In genomic region chr2:23953625-23954024, GRCh38 we compare ENCODE assay signal across 26 cellular contexts. TPM values are rescaled to one million over a fixed set of nuclear protein-coding genes. Genes with fewer than 3 reads are reported as not detected.
"Had no signal": no experiment of that assay in that cellular context is flagged by ENCODE, and none has a peak within 500 bp of the region (broad histone marks: within the 10 kb centered on the region; RNA-seq: fewer than 3 reads in every experiment).

No MANE protein-coding gene starts in this region.

- H3K27me3 Mint-ChIP-seq: dendritic cell treated with granulocyte-macrophage colony-stimulating factor and Interleukin-4, amounts not matched to agents 40 ng/mL and 50 ng/mL, for 4 days; naive B cell; naive thymus-derived CD8-positive, alpha-beta T cell had no signal

- H3K27me3 ChIP-seq: colonic mucosa, esophagus squamous epithelium, gastrocnemius medialis, heart right ventricle, left lung had no signal

- H3K36me3 ChIP-seq: colonic mucosa, gastrocnemius medialis, left lung, lower lobe of right lung had no signal

- H3K4me3 Mint-ChIP-seq: dendritic cell treated with granulocyte-macrophage colony-stimulating factor and Interleukin-4, amounts not matched to agents 40 ng/mL and 50 ng/mL, for 4 days; mesothelial cell of epicardium; naive B cell; naive thymus-derived CD8-positive, alpha-beta T cell had no signal

- H3K36me3 Mint-ChIP-seq: mesothelial cell of epicardium, naive B cell had no signal

- H3K9me3 ChIP-seq: colonic mucosa, esophagus squamous epithelium, gastrocnemius medialis, heart right ventricle, left lung, lower lobe of right lung, mucosa of descending colon had no signal

- H3K4me1 ChIP-seq: colonic mucosa, gastrocnemius medialis, left lung, lower lobe of right lung had no signal

- H3K4me3 ChIP-seq: colonic mucosa, esophagus squamous epithelium, gastrocnemius medialis, heart right ventricle, left lung, mucosa of descending colon had no signal

- DNase-seq: colonic mucosa; cortex of kidney; effector CD4-positive, alpha-beta T cell; effector memory CD4-positive, alpha-beta T cell; esophagus squamous epithelium; foreskin fibroblast; foreskin melanocyte; gastrocnemius medialis; glutamatergic neuron; head of caudate nucleus; heart right ventricle; hippocampal formation; left cardiac atrium; left lung; left ventricle myocardium superior; lower lobe of right lung; mesenchymal stem cell; mucosa of descending colon; naive B cell; naive thymus-derived CD8-positive, alpha-beta T cell had no signal

- H3K27ac Mint-ChIP-seq: dendritic cell treated with granulocyte-macrophage colony-stimulating factor and Interleukin-4, amounts not matched to agents 40 ng/mL and 50 ng/mL, for 4 days; mesothelial cell of epicardium; naive B cell; naive thymus-derived CD8-positive, alpha-beta T cell had no signal

- ATAC-seq: gastrocnemius medialis; heart right ventricle; left lung; lower lobe of right lung; mucosa of descending colon; naive thymus-derived CD8-positive, alpha-beta T cell had no signal

- H3K27ac ChIP-seq: colonic mucosa, esophagus squamous epithelium, gastrocnemius medialis, heart right ventricle, left lung, lower lobe of right lung had no signal

RNA-seq across cellular contexts. Expression of gene MFSD2B, which starts 56.3 kb away (rescaled TPM):
- total RNA-seq: gastrocnemius medialis, glomerular endothelial cell, kidney epithelial cell, left ventricle myocardium superior, mesenteric fat pad, myocyte had no signal
